ENCODE assay signal across 2 cellular contexts in the genomic region with DNA sequence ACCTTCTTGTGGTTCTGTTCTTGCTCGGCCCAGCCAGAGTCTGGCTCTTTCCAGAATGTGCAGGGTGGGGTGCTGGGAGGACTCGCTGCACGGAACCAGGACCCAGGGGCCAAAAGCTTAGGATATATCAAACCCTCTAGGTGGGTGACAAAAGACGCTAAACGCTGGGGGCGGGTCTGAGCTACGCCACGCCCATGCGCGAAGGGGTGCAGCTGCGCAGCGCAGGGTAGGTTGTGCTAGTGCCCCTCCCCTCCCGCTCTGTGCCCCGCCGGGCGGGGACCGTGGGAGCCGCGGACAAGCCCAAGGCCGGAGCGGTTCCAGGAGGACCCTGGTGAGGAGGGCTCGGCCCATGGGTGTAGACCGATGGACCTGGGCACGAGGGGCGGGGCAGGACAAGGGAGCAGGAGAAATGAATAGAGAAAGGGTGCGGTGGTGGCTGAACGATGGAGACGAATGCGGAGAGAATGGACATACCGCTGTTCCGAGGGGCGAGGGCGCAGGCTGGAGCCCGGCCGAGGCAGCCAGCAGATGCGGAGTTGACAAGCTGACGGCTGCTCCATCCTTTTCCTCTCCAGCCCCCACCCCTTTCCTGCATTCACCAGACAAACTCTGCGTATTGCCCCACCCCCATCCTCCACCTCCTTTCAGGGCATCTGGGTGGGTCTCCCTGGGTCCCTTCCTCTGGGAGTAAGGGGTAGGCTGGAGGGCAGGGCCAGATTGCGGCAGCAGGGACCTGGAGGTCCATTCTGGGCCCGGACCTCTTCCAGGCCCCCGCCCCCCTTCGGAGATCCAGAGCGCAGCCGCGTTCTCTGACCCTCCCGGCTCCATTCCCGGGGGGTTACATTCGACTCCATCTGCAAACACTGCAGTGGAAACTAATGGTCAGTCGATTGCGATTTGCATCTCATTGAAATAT.
TF ChIP-seq lines count a peak whose summit lies in the region.

A gene with protein sequence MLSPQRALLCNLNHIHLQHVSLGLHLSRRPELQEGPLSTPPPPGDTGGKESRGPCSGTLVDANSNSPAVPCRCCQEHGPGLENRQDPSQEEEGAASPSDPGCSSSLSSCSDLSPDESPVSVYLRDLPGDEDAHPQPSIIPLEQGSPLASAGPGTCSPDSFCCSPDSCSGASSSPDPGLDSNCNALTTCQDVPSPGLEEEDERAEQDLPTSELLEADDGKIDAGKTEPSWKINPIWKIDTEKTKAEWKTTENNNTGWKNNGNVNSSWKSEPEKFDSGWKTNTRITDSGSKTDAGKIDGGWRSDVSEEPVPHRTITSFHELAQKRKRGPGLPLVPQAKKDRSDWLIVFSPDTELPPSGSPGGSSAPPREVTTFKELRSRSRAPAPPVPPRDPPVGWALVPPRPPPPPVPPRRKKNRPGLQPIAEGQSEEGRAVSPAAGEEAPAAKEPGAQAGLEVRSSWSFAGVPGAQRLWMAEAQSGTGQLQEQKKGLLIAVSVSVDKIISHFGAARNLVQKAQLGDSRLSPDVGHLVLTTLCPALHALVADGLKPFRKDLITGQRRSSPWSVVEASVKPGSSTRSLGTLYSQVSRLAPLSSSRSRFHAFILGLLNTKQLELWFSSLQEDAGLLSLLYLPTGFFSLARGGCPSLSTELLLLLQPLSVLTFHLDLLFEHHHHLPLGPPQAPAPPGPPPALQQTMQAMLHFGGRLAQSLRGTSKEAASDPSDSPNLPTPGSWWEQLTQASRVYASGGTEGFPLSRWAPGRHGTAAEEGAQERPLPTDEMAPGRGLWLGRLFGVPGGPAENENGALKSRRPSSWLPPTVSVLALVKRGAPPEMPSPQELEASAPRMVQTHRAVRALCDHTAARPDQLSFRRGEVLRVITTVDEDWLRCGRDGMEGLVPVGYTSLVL (plus strand): TSS at position 234 of the 916 bp plus-strand sequence. CDS start 880 bp downstream, outside the sequence.

TF ChIP-seq in A549, 52 proteins besides CTCF, POLR2A, EP300 and RAD21:
- TF ChIP-seq, protein P1, sequence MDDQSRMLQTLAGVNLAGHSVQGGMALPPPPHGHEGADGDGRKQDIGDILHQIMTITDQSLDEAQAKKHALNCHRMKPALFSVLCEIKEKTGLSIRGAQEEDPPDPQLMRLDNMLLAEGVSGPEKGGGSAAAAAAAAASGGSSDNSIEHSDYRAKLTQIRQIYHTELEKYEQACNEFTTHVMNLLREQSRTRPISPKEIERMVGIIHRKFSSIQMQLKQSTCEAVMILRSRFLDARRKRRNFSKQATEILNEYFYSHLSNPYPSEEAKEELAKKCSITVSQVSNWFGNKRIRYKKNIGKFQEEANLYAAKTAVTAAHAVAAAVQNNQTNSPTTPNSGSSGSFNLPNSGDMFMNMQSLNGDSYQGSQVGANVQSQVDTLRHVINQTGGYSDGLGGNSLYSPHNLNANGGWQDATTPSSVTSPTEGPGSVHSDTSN (IDR thresholded peaks at IDR 0.05): 0 out of 2 replicates have a peak, but pooled peaks have one; percentile 17
- TF ChIP-seq RCOR1 (IDR thresholded peaks at IDR 0.05; ENCODE audit: low read depth, low read length): no peak
TF ChIP-seq in A549: peak in this region for 1.

TF ChIP-seq in K562, 482 proteins besides CTCF, POLR2A, EP300 and RAD21 (continued from another document and continues in another):
- TF ChIP-seq, protein P2, sequence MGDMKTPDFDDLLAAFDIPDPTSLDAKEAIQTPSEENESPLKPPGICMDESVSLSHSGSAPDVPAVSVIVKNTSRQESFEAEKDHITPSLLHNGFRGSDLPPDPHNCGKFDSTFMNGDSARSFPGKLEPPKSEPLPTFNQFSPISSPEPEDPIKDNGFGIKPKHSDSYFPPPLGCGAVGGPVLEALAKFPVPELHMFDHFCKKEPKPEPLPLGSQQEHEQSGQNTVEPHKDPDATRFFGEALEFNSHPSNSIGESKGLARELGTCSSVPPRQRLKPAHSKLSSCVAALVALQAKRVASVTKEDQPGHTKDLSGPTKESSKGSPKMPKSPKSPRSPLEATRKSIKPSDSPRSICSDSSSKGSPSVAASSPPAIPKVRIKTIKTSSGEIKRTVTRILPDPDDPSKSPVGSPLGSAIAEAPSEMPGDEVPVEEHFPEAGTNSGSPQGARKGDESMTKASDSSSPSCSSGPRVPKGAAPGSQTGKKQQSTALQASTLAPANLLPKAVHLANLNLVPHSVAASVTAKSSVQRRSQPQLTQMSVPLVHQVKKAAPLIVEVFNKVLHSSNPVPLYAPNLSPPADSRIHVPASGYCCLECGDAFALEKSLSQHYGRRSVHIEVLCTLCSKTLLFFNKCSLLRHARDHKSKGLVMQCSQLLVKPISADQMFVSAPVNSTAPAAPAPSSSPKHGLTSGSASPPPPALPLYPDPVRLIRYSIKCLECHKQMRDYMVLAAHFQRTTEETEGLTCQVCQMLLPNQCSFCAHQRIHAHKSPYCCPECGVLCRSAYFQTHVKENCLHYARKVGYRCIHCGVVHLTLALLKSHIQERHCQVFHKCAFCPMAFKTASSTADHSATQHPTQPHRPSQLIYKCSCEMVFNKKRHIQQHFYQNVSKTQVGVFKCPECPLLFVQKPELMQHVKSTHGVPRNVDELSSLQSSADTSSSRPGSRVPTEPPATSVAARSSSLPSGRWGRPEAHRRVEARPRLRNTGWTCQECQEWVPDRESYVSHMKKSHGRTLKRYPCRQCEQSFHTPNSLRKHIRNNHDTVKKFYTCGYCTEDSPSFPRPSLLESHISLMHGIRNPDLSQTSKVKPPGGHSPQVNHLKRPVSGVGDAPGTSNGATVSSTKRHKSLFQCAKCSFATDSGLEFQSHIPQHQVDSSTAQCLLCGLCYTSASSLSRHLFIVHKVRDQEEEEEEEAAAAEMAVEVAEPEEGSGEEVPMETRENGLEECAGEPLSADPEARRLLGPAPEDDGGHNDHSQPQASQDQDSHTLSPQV (IDR thresholded peaks at IDR 0.05): no peak
- TF ChIP-seq MTA1 (IDR thresholded peaks at IDR 0.05; ENCODE audit: borderline replicate concordance) (no peak), ZNF217 (CRISPR knock-in tag; IDR thresholded peaks at IDR 0.05) (no peak), NR2C2 (CRISPR knock-in tag; IDR thresholded peaks at IDR 0.05) (no peak), NR2C2 (tag; IDR thresholded peaks at IDR 0.05) (no peak), CREBBP (IDR thresholded peaks at IDR 0.05; ENCODE audit: low read depth, low read length) (no peak), MYBL2 (IDR thresholded peaks at IDR 0.05; ENCODE audit: low read depth) (no peak), MYBL2 (CRISPR knock-in tag; IDR thresholded peaks at IDR 0.05; ENCODE audit: borderline replicate concordance) (no peak), HDAC3 (IDR thresholded peaks at IDR 0.05; ENCODE audit: borderline replicate concordance, partially characterized antibody) (no peak), COPS2 (conservative IDR thresholded peaks at IDR 0.05) (no peak), IFI16 (CRISPR knock-in tag; IDR thresholded peaks at IDR 0.05) (no peak), CAMTA2 (CRISPR knock-in tag; conservative IDR thresholded peaks at IDR 0.05) (no peak), TEAD2 (tag; IDR thresholded peaks at IDR 0.05) (no peak), ZNF699 (CRISPR knock-in tag; IDR thresholded peaks at IDR 0.05; ENCODE audit: insufficient replicate concordance) (no peak), ZNF436 (CRISPR knock-in tag; IDR thresholded peaks at IDR 0.05) (0 out of 2 replicates have a peak, but pooled peaks have one; percentile 48), FOS (IDR thresholded peaks at IDR 0.05; ENCODE audit: extremely low read depth, insufficient read length) (no peak), ZNF589 (CRISPR knock-in tag; IDR thresholded peaks at IDR 0.05; ENCODE audit: low read depth) (no peak), RBFOX2 (IDR thresholded peaks at IDR 0.05; ENCODE audit: low read depth, low read length) (peak; percentile 71), ZNF408 (CRISPR knock-in tag; IDR thresholded peaks at IDR 0.05; ENCODE audit: low read depth) (no peak), LARP7 (IDR thresholded peaks at IDR 0.05) (no peak), GABPB2 (CRISPR knock-in tag; conservative IDR thresholded peaks at IDR 0.05) (no peak), ZNF121 (CRISPR knock-in tag; conservative IDR thresholded peaks at IDR 0.05) (no peak), SMC3 (conservative IDR thresholded peaks at IDR 0.05; ENCODE audit: insufficient read depth, low read depth, low read length) (no peak), OTX1 (CRISPR knock-in tag; IDR thresholded peaks at IDR 0.05) (0 out of 2 replicates have a peak, but pooled peaks have one; percentile 45)
- TF ChIP-seq, protein P3, sequence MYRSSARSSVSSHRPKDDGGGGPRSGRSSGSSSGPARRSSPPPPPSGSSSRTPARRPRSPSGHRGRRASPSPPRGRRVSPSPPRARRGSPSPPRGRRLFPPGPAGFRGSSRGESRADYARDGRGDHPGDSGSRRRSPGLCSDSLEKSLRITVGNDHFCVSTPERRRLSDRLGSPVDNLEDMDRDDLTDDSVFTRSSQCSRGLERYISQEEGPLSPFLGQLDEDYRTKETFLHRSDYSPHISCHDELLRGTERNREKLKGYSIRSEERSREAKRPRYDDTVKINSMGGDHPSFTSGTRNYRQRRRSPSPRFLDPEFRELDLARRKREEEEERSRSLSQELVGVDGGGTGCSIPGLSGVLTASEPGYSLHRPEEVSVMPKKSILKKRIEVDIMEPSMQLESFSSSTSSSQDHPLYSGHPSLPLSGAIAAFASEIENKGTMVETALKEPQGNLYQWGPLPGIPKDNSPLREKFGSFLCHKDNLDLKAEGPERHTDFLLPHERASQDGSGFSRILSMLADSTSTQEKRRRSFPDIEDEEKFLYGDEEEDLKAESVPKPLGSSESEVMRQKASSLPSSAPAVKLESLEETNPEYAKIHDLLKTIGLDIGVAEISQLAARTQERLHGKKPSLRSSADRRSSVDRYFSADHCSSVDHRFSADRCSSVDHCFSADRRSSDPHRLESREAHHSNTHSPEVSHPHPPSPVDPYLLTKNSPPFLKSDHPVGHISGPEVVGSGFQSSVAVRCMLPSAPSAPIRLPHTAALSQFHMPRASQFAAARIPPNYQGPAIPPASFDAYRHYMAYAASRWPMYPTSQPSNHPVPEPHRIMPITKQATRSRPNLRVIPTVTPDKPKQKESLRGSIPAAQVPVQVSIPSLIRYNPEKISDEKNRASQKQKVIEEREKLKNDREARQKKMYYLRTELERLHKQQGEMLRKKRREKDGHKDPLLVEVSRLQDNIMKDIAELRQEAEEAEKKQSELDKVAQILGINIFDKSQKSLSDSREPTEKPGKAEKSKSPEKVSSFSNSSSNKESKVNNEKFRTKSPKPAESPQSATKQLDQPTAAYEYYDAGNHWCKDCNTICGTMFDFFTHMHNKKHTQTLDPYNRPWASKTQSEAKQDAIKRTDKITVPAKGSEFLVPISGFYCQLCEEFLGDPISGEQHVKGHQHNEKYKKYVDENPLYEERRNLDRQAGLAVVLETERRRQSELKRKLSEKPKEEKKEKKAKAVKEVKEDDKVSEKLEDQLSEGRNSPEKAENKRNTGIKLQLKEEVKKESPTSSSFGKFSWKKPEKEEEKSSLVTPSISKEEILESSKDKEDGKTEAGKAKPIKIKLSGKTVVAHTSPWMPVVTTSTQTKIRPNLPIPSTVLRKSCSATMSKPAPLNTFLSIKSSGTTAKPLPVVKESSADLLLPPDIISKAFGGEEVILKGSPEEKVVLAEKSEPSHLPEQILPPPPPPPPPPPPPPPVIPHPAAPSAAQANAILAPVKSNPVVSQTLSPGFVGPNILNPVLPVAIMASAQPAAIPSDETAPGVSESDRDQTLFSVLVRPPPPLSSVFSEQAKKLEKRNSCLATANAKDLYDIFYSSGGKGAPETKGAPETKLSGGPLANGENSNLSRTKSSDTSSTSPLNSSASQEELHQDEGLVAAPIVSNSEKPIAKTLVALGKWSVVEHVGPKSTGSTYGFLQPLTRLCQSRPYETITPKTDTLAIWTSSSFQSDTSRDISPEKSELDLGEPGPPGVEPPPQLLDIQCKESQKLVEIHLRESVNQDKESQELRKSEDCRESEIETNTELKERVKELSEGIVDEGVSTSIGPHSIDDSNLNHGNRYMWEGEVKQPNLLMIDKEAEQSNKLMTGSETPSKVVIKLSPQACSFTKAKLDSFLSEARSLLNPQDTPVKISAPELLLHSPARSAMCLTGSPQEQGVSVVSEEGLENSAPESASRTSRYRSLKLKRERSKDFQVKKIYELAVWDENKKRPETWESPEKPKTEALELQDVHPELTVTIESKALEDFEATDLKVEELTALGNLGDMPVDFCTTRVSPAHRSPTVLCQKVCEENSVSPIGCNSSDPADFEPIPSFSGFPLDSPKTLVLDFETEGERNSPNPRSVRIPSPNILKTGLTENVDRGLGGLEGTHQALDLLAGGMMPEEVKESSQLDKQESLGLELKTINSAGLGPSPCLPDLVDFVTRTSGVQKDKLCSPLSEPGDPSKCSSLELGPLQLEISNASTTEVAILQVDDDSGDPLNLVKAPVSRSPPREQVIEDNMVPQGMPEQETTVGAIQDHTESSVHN (IDR thresholded peaks at IDR 0.05; ENCODE audit: borderline replicate concordance in 1 of 2, low read depth in 1 of 2): no peak
- TF ChIP-seq, protein P4, sequence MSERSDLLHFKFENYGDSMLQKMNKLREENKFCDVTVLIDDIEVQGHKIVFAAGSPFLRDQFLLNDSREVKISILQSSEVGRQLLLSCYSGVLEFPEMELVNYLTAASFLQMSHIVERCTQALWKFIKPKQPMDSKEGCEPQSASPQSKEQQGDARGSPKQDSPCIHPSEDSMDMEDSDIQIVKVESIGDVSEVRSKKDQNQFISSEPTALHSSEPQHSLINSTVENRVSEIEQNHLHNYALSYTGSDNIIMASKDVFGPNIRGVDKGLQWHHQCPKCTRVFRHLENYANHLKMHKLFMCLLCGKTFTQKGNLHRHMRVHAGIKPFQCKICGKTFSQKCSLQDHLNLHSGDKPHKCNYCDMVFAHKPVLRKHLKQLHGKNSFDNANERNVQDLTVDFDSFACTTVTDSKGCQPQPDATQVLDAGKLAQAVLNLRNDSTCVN (CRISPR knock-in tag; IDR thresholded peaks at IDR 0.05): no peak
- TF ChIP-seq, protein P5, sequence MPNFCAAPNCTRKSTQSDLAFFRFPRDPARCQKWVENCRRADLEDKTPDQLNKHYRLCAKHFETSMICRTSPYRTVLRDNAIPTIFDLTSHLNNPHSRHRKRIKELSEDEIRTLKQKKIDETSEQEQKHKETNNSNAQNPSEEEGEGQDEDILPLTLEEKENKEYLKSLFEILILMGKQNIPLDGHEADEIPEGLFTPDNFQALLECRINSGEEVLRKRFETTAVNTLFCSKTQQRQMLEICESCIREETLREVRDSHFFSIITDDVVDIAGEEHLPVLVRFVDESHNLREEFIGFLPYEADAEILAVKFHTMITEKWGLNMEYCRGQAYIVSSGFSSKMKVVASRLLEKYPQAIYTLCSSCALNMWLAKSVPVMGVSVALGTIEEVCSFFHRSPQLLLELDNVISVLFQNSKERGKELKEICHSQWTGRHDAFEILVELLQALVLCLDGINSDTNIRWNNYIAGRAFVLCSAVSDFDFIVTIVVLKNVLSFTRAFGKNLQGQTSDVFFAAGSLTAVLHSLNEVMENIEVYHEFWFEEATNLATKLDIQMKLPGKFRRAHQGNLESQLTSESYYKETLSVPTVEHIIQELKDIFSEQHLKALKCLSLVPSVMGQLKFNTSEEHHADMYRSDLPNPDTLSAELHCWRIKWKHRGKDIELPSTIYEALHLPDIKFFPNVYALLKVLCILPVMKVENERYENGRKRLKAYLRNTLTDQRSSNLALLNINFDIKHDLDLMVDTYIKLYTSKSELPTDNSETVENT (CRISPR knock-in tag; IDR thresholded peaks at IDR 0.05): 0 out of 2 replicates have a peak, but pooled peaks have one; percentile 59
- TF ChIP-seq, protein P6, sequence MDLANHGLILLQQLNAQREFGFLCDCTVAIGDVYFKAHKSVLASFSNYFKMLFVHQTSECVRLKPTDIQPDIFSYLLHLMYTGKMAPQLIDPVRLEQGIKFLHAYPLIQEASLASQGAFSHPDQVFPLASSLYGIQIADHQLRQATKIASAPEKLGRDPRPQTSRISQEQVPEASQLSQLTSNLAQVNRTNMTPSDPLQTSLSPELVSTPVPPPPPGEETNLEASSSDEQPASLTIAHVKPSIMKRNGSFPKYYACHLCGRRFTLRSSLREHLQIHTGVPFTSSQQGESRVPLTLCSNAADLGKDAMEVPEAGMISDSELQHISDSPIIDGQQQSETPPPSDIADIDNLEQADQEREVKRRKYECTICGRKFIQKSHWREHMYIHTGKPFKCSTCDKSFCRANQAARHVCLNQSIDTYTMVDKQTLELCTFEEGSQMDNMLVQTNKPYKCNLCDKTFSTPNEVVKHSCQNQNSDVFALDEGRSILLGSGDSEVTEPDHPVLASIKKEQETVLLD (IDR thresholded peaks at IDR 0.05): peak; percentile 42; the same call in 1 of the 2 replicates
